In genomic region chr2:113219889-113220641, GRCh38 we compare ENCODE assay signal across 1 cellular context.
TF ChIP-seq lines count a peak whose summit lies in the region.

No MANE protein-coding gene starts in this region.

TF ChIP-seq in HepG2, 621 proteins besides CTCF, POLR2A, EP300 and RAD21 (continued from another document and continues in another):
- TF ChIP-seq THAP9 (CRISPR knock-in tag; IDR thresholded peaks at IDR 0.05; ENCODE audit: borderline replicate concordance) (peak; percentile 53; the same call in 1 of the 2 replicates), FOXO1 (CRISPR knock-in tag; IDR thresholded peaks at IDR 0.05) (0 out of 2 replicates have a peak, but pooled peaks have one; percentile 5), NR2F2 (IDR thresholded peaks at IDR 0.05; ENCODE audit: borderline replicate concordance, low read depth) (peak; percentile 25; the same call in 1 of the 2 replicates), ZKSCAN5 (CRISPR knock-in tag; IDR thresholded peaks at IDR 0.05) (peak; percentile 73), ZNF709 (CRISPR knock-in tag; IDR thresholded peaks at IDR 0.05) (peak; percentile 66; the same call in 1 of the 2 replicates), ZNF644 (CRISPR knock-in tag; IDR thresholded peaks at IDR 0.05; ENCODE audit: low read depth) (0 out of 2 replicates have a peak, but pooled peaks have one; percentile 45), HNF1B (CRISPR knock-in tag; IDR thresholded peaks at IDR 0.05) (peak; percentile 89), ZBTB39 (CRISPR knock-in tag; IDR thresholded peaks at IDR 0.05) (peak; percentile 84; the same call in 1 of the 2 replicates), ZMYM2 (CRISPR knock-in tag; IDR thresholded peaks at IDR 0.05) (0 out of 2 replicates have a peak, but pooled peaks have one; percentile 54), ZNF740 (CRISPR knock-in tag; IDR thresholded peaks at IDR 0.05) (0 out of 2 replicates have a peak, but pooled peaks have one; percentile 42), PTBP1 (IDR thresholded peaks at IDR 0.05; ENCODE audit: low read depth, low read length, poor library complexity, severe bottlenecking) (no peak), ZNF543 (CRISPR knock-in tag; IDR thresholded peaks at IDR 0.05) (no peak), GABPB1 (CRISPR knock-in tag; IDR thresholded peaks at IDR 0.05) (peak; percentile 89), IRX3 (CRISPR knock-in tag; IDR thresholded peaks at IDR 0.05; ENCODE audit: borderline replicate concordance, low read depth) (no peak), EHMT2 (IDR thresholded peaks at IDR 0.05; ENCODE audit: borderline replicate concordance, low read depth, low read length) (peak; percentile 45; the same call in 1 of the 2 replicates), CBFB (CRISPR knock-in tag; IDR thresholded peaks at IDR 0.05) (no peak), HOXA5 (CRISPR knock-in tag; IDR thresholded peaks at IDR 0.05) (no peak), KDM1A (CRISPR knock-in tag; IDR thresholded peaks at IDR 0.05) (peak; percentile 55; the same call in 1 of the 2 replicates), ZNF546 (CRISPR knock-in tag; conservative IDR thresholded peaks at IDR 0.05) (no peak), ZSCAN20 (CRISPR knock-in tag; IDR thresholded peaks at IDR 0.05; ENCODE audit: borderline replicate concordance) (no peak), KIAA2018 (CRISPR knock-in tag; IDR thresholded peaks at IDR 0.05; ENCODE audit: borderline replicate concordance) (no peak), RORA (CRISPR knock-in tag; IDR thresholded peaks at IDR 0.05) (no peak), ZNF724P (CRISPR knock-in tag; IDR thresholded peaks at IDR 0.05; ENCODE audit: borderline replicate concordance) (0 out of 2 replicates have a peak, but pooled peaks have one; percentile 54), ISL2 (CRISPR knock-in tag; IDR thresholded peaks at IDR 0.05) (peak; percentile 74; the same call in 1 of the 2 replicates), RXRA (CRISPR knock-in tag; IDR thresholded peaks at IDR 0.05) (peak; percentile 72; the same call in 1 of the 2 replicates), PRDM4 (CRISPR knock-in tag; IDR thresholded peaks at IDR 0.05; ENCODE audit: borderline replicate concordance) (no peak), ZNF720 (CRISPR knock-in tag; IDR thresholded peaks at IDR 0.05) (no peak), PITX1 (CRISPR knock-in tag; IDR thresholded peaks at IDR 0.05) (peak; percentile 55; the same call in 1 of the 2 replicates), NFE2L1 (CRISPR knock-in tag; IDR thresholded peaks at IDR 0.05; ENCODE audit: borderline replicate concordance) (no peak), ZNF678 (CRISPR knock-in tag; IDR thresholded peaks at IDR 0.05) (no peak), ZNF777 (CRISPR knock-in tag; IDR thresholded peaks at IDR 0.05) (no peak)
